In genomic region chr16:88297178-88297720, GRCh38 we compare ENCODE assay signal across 25 cellular contexts.
"Had no signal": no experiment of that assay in that cellular context is flagged by ENCODE, and none has a peak within 500 bp of the region (broad histone marks: within the 10 kb centered on the region; RNA-seq: fewer than 3 reads in every experiment).

No MANE protein-coding gene starts in this region.

- H3K27ac Mint-ChIP-seq: activated CD4-positive, alpha-beta T cell treated with anti-CD3 and anti-CD28 coated beads, Interleukin-2, amount 10 ng/mL, durations not matched to agents 7 days and 5 days; activated CD8-positive, alpha-beta memory T cell treated with anti-CD3 and anti-CD28 coated beads, Interleukin-2, amount 10 ng/mL, durations not matched to agents 7 days and 5 days; activated CD8-positive, alpha-beta T cell treated with anti-CD3 and anti-CD28 coated beads for 36 hours; activated naive CD4-positive, alpha-beta T cell treated with anti-CD3 and anti-CD28 coated beads, Interleukin-2, amount 10 ng/mL, durations not matched to agents 7 days and 5 days; activated naive CD8-positive, alpha-beta T cell treated with anti-CD3 and anti-CD28 coated beads, Interleukin-2, amount 50 U/mL, for 24 hours; dendritic cell treated with granulocyte-macrophage colony-stimulating factor and Interleukin-4, amounts not matched to agents 40 ng/mL and 50 ng/mL, for 4 days had no signal

- ATAC-seq: activated CD8-positive, alpha-beta memory T cell treated with anti-CD3 and anti-CD28 coated beads, Interleukin-2, amount 10 ng/mL, durations not matched to agents 7 days and 5 days; activated CD8-positive, alpha-beta T cell treated with anti-CD3 and anti-CD28 coated beads for 36 hours; activated naive CD8-positive, alpha-beta T cell treated with anti-CD3 and anti-CD28 coated beads, Interleukin-2, amount 50 U/mL, for 24 hours had no signal

- FAIRE-seq: frontal cortex had no signal

- H3K9me3 Mint-ChIP-seq: activated CD8-positive, alpha-beta T cell treated with anti-CD3 and anti-CD28 coated beads for 36 hours; activated naive CD8-positive, alpha-beta T cell treated with anti-CD3 and anti-CD28 coated beads, Interleukin-2, amount 50 U/mL, for 24 hours; dendritic cell treated with granulocyte-macrophage colony-stimulating factor and Interleukin-4, amounts not matched to agents 40 ng/mL and 50 ng/mL, for 4 days; immature natural killer cell had no signal

- H3K27me3 ChIP-seq: hepatocyte, neural progenitor cell, ovary, testis, vagina had no signal

- H3K4me2 ChIP-seq: hepatocyte, neural progenitor cell had no signal

- H3K27me3 Mint-ChIP-seq: activated CD4-positive, alpha-beta T cell treated with anti-CD3 and anti-CD28 coated beads, Interleukin-2, amount 10 ng/mL, durations not matched to agents 7 days and 5 days; activated CD8-positive, alpha-beta memory T cell treated with anti-CD3 and anti-CD28 coated beads, Interleukin-2, amount 10 ng/mL, durations not matched to agents 7 days and 5 days had no signal

- H2AFZ ChIP-seq: hepatocyte, neural progenitor cell had no signal

- H3K27ac ChIP-seq: hepatocyte, neural progenitor cell, ovary, prostate gland, spleen, WERI-Rb-1 had no signal

- H3K36me3 Mint-ChIP-seq: activated CD8-positive, alpha-beta memory T cell treated with anti-CD3 and anti-CD28 coated beads, Interleukin-2, amount 10 ng/mL, durations not matched to agents 7 days and 5 days; activated naive CD4-positive, alpha-beta T cell treated with anti-CD3 and anti-CD28 coated beads, Interleukin-2, amount 10 ng/mL, durations not matched to agents 7 days and 5 days; immature natural killer cell; neural progenitor cell had no signal

- H3K36me3 ChIP-seq: neural progenitor cell, ovary, prostate gland, spleen, vagina, WERI-Rb-1 had no signal

- H3K9me3 ChIP-seq: ovary, prostate gland, spleen, testis, vagina had no signal

- H3K4me3 ChIP-seq: hepatocyte, neural progenitor cell, ovary, prostate gland, spleen, testis, vagina had no signal

- H3K4me3 Mint-ChIP-seq: activated CD4-positive, alpha-beta T cell treated with anti-CD3 and anti-CD28 coated beads, Interleukin-2, amount 10 ng/mL, durations not matched to agents 7 days and 5 days; activated CD8-positive, alpha-beta memory T cell treated with anti-CD3 and anti-CD28 coated beads, Interleukin-2, amount 10 ng/mL, durations not matched to agents 7 days and 5 days; activated CD8-positive, alpha-beta T cell treated with anti-CD3 and anti-CD28 coated beads for 36 hours; activated naive CD4-positive, alpha-beta T cell treated with anti-CD3 and anti-CD28 coated beads, Interleukin-2, amount 10 ng/mL, durations not matched to agents 7 days and 5 days; activated naive CD8-positive, alpha-beta T cell treated with anti-CD3 and anti-CD28 coated beads, Interleukin-2, amount 50 U/mL, for 24 hours; dendritic cell treated with granulocyte-macrophage colony-stimulating factor and Interleukin-4, amounts not matched to agents 40 ng/mL and 50 ng/mL, for 4 days; immature natural killer cell had no signal

- H3K9ac ChIP-seq: neural progenitor cell had no signal

- H3K79me2 ChIP-seq: hepatocyte had no signal

- H3K4me1 ChIP-seq: neural progenitor cell, prostate gland had no signal

- DNase-seq: activated CD4-positive, alpha-beta T cell treated with anti-CD3 and anti-CD28 coated beads, Interleukin-2, amount 10 ng/mL, durations not matched to agents 7 days and 5 days; activated CD4-positive, CD25-positive, alpha-beta regulatory T cell treated with anti-CD3 and anti-CD28 coated beads, Interleukin-2, amount 50 U/mL, for 72 hours; activated CD8-positive, alpha-beta memory T cell treated with anti-CD3 and anti-CD28 coated beads, Interleukin-2, amount 10 ng/mL, durations not matched to agents 7 days and 5 days; activated CD8-positive, alpha-beta T cell treated with anti-CD3 and anti-CD28 coated beads for 36 hours; activated effector memory CD4-positive, alpha-beta T cell treated with anti-CD3 and anti-CD28 coated beads, Interleukin-2, amount 50 U/mL, for 16 hours; activated naive CD8-positive, alpha-beta T cell treated with anti-CD3 and anti-CD28 coated beads, Interleukin-2, amount 50 U/mL, for 24 hours; activated T-cell treated with anti-CD3 and anti-CD28 coated beads for 4 hours; effector CD4-positive, alpha-beta T cell; glutamatergic neuron; immature natural killer cell; mesenchymal stem cell; stimulated activated CD4-positive, alpha-beta T cell treated with anti-CD3 and anti-CD28 coated beads, Interleukin-4, amount 100 ng/mL, for 1 hour; stimulated activated naive CD4-positive, alpha-beta T cell; testis; trophoblast cell; WERI-Rb-1 had no signal

- H3K4me1 Mint-ChIP-seq: activated naive CD8-positive, alpha-beta T cell treated with anti-CD3 and anti-CD28 coated beads, Interleukin-2, amount 50 U/mL, for 24 hours had no signal
